In the genomic region with DNA sequence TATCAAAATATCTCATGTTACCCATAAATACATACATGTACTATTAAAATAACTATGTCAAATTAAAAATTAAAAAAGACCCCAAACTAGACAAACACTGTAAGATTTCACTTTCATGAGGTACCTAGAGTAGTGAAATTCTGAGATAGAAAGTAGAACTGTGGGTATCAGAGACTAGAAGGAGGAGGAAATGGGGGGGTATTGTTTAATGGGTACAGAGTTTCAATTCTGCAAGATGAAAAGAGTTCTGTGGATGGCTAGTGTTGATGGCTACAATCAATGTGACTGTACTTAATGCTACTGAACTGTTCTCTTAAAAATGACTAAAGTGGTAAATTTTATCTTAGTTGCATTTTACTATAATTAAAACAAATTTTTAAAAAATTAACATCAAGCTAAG, we compare ENCODE assay signal across 1 cellular context.
TF ChIP-seq lines count a peak whose summit lies in the region.

No MANE protein-coding gene starts in this region.

TF ChIP-seq in GM12878, 131 proteins besides CTCF, POLR2A, EP300 and RAD21 (continued from another document):
- TF ChIP-seq ETV6 (conservative IDR thresholded peaks at IDR 0.05 in 1 of 2, IDR thresholded peaks at IDR 0.05 in 1 of 2; ENCODE audit: borderline replicate concordance in 1 of 2, low read depth in 1 of 2) (peak in 1 of 2 experiments; percentile 39; a peak in 1 of 4 replicates), HDAC6 (IDR thresholded peaks at IDR 0.05; ENCODE audit: unreplicated experiment) (no peak), RUNX3 (IDR thresholded peaks at IDR 0.05; ENCODE audit: low read length) (peak; percentile 48), MYC (IDR thresholded peaks at IDR 0.05; ENCODE audit: insufficient read depth, insufficient read length, insufficient replicate concordance, low read length, severe bottlenecking) (no peak), CBFB (IDR thresholded peaks at IDR 0.05; ENCODE audit: low read depth) (no peak), MTA2 (IDR thresholded peaks at IDR 0.05; ENCODE audit: low read depth) (0 out of 2 replicates have a peak, but pooled peaks have one; percentile 22), JUNB (IDR thresholded peaks at IDR 0.05) (no peak)
- TF ChIP-seq, protein P1, sequence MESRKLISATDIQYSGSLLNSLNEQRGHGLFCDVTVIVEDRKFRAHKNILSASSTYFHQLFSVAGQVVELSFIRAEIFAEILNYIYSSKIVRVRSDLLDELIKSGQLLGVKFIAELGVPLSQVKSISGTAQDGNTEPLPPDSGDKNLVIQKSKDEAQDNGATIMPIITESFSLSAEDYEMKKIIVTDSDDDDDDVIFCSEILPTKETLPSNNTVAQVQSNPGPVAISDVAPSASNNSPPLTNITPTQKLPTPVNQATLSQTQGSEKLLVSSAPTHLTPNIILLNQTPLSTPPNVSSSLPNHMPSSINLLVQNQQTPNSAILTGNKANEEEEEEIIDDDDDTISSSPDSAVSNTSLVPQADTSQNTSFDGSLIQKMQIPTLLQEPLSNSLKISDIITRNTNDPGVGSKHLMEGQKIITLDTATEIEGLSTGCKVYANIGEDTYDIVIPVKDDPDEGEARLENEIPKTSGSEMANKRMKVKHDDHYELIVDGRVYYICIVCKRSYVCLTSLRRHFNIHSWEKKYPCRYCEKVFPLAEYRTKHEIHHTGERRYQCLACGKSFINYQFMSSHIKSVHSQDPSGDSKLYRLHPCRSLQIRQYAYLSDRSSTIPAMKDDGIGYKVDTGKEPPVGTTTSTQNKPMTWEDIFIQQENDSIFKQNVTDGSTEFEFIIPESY (IDR thresholded peaks at IDR 0.05), result no peak
- TF ChIP-seq, protein P2, sequence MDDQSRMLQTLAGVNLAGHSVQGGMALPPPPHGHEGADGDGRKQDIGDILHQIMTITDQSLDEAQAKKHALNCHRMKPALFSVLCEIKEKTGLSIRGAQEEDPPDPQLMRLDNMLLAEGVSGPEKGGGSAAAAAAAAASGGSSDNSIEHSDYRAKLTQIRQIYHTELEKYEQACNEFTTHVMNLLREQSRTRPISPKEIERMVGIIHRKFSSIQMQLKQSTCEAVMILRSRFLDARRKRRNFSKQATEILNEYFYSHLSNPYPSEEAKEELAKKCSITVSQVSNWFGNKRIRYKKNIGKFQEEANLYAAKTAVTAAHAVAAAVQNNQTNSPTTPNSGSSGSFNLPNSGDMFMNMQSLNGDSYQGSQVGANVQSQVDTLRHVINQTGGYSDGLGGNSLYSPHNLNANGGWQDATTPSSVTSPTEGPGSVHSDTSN (IDR thresholded peaks at IDR 0.05; ENCODE audit: insufficient replicate concordance, low read depth, low read length), result no peak
